ENCODE assay signal across 8 cellular contexts in genomic region chr2:95402370-95403203, GRCh38. TPM values are rescaled to one million over a fixed set of nuclear protein-coding genes. Genes with fewer than 3 reads are reported as not detected.
A peak's percentile ranks its signal among the peaks of the same experiment; 100 is the strongest.
DNase-seq lines count a peak whose midpoint lies in the region; ATAC-seq, FAIRE-seq and TF ChIP-seq lines count a peak whose summit lies in the region.

FAHD2A (plus strand) TSS chr2:95402708; CDS start chr2:95405559, 2,851 bp downstream.

- H3K79me2 ChIP-seq in parathyroid adenoma = peaks cover 13% of the 10 kb centered on the region

- intact Hi-C loops in Right ventricle myocardium superior (cut with DNase I) = no loop called here

- peak within 1 kb of the TSS; percentile 78 for H3K27ac Mint-ChIP-seq in activated naive CD8-positive, alpha-beta T cell treated with anti-CD3 and anti-CD28 coated beads, Interleukin-2, amount 50 U/mL, for 24 hours

- DNase-seq in GM12892 (ENCODE audit: insufficient read length) (peak; percentile 99), NCI-H1436 (lab: John Stamatoyannopoulos, UW) (peak; percentile 86), SW480 (ENCODE audit: low spot score) (peak; percentile 90), Right ventricle myocardium superior (peak; percentile 99), tibial nerve (ENCODE audit: low spot score in 2 of 2) (peak; percentile 95 to 96)
- DNase-seq in activated naive CD8-positive, alpha-beta T cell treated with anti-CD3 and anti-CD28 coated beads, Interleukin-2, amount 50 U/mL, for 24 hours = peak; percentile 97

- H3K4me1 ChIP-seq in parathyroid adenoma (peaks cover 6% of the 10 kb centered on the region), tibial nerve (peaks cover 0 to 33% (median 14%) of the 10 kb centered on the region in 4 donors)

- no peaks in the 10 kb centered on the region for H3K36me3 ChIP-seq in parathyroid adenoma (ENCODE audit: control insufficient read depth, insufficient read depth, low read length)
- H3K36me3 ChIP-seq in tibial nerve = peaks cover 0 to 10% (median 0%) of the 10 kb centered on the region in 3 donors

- no peaks in the 10 kb centered on the region for H3K9me3 Mint-ChIP-seq in activated naive CD8-positive, alpha-beta T cell treated with anti-CD3 and anti-CD28 coated beads, Interleukin-2, amount 50 U/mL, for 24 hours

- peak; percentile 40 for FAIRE-seq in GM12892 (lab: Jason Lieb, UNC)

- 0 to 1% methylated on average over 24 to 58 of the region's 64 CpGs for WGBS in tibial nerve, 2 donors

- H3K36me3 Mint-ChIP-seq in activated naive CD8-positive, alpha-beta T cell treated with anti-CD3 and anti-CD28 coated beads, Interleukin-2, amount 50 U/mL, for 24 hours (ENCODE audit: low read depth) = peaks cover 7% of the 10 kb centered on the region

- H3K4me2 ChIP-seq in parathyroid adenoma (ENCODE audit: low read length) = peak within 1 kb of the TSS; percentile 92

- TF ChIP-seq CTCF in parathyroid adenoma (IDR thresholded peaks at IDR 0.05) = no peak
- TF ChIP-seq CTCF in tibial nerve (IDR thresholded peaks at IDR 0.05) = peak in 2 of 5 experiments; percentile 11 to 31

- ATAC-seq in HG02840 (IDR thresholded peaks at IDR 0.05; ENCODE audit: low FRiP score, unreplicated experiment) = peak; percentile 87
- peak; percentile 93 for ATAC-seq in activated naive CD8-positive, alpha-beta T cell treated with anti-CD3 and anti-CD28 coated beads, Interleukin-2, amount 50 U/mL, for 24 hours
- peak; percentile 99 for ATAC-seq in Right ventricle myocardium superior (ENCODE audit: poor library complexity)

- H3K4me3 Mint-ChIP-seq in activated naive CD8-positive, alpha-beta T cell treated with anti-CD3 and anti-CD28 coated beads, Interleukin-2, amount 50 U/mL, for 24 hours = peak within 1 kb of the TSS; percentile 90

- H3K9me3 ChIP-seq in parathyroid adenoma (ENCODE audit: control insufficient read depth, low read length) (no peaks in the 10 kb centered on the region), tibial nerve (no peaks in the 10 kb centered on the region)

- H3K4me1 Mint-ChIP-seq in activated naive CD8-positive, alpha-beta T cell treated with anti-CD3 and anti-CD28 coated beads, Interleukin-2, amount 50 U/mL, for 24 hours = peaks cover 22% of the 10 kb centered on the region

- TF ChIP-seq POLR2A in GM12892 (IDR thresholded peaks at IDR 0.05; ENCODE audit: low read depth, low read length) (peak; percentile 82; the same call in 1 of the 2 replicates), tibial nerve (IDR thresholded peaks at IDR 0.05) (peak; percentile 56 to 71)

- peak within 1 kb of the TSS; percentile 98 for H2AFZ ChIP-seq in parathyroid adenoma

- TF ChIP-seq EP300 in tibial nerve (IDR thresholded peaks at IDR 0.05) = peak in 1 of 2 donors; percentile 89

- peak within 1 kb of the TSS; percentile 73 for H3K9ac ChIP-seq in parathyroid adenoma

- H3K27me3 Mint-ChIP-seq in activated naive CD8-positive, alpha-beta T cell treated with anti-CD3 and anti-CD28 coated beads, Interleukin-2, amount 50 U/mL, for 24 hours = no peaks in the 10 kb centered on the region

- peak within 1 kb of the TSS; percentile 75 for H3K27ac ChIP-seq in parathyroid adenoma
- H3K27ac ChIP-seq in tibial nerve = peak within 1 kb of the TSS; percentile 75 to 91 (median 83)

- H3K27me3 ChIP-seq in parathyroid adenoma (ENCODE audit: control insufficient read depth, insufficient read depth, low read length) (no peaks in the 10 kb centered on the region), tibial nerve (no peaks in the 10 kb centered on the region)

- H3K4me3 ChIP-seq in parathyroid adenoma (ENCODE audit: low read depth, low read length) = peak within 1 kb of the TSS; percentile 78
- H3K4me3 ChIP-seq in tibial nerve = peak within 1 kb of the TSS; percentile 71 to 95 (median 90)

RNA-seq across cellular contexts. Expression of gene FAHD2A, which starts in this region (rescaled TPM):
- 23.5 TPM for polyA plus RNA-seq in GM12892 (2012; ENCODE audit: missing spikeins)
- total RNA-seq in Right ventricle myocardium superior (39.9 TPM), tibial nerve (10 to 100 TPM; 21.0 to 34.5 (median 24.8) TPM)

Comparison
In these comparisons a context has a peak if more than half of its experiments do, and no peak if none do; other contexts are left out.
1. Peak in every context shown above with its lines: DNase-seq, ATAC-seq, H3K4me3 ChIP-seq and H3K27ac ChIP-seq.